30 cellular contexts compared by ENCODE assay signal in genomic region chr19:1357695-1358094, GRCh38. TPM values are rescaled to one million over a fixed set of nuclear protein-coding genes. Genes with fewer than 3 reads are reported as not detected.
DNase-seq lines count a peak whose midpoint lies in the region; ATAC-seq and TF ChIP-seq lines count a peak whose summit lies in the region.
"Had no signal": no experiment of that assay in that cellular context is flagged by ENCODE, and none has a peak within 500 bp of the region (broad histone marks: within the 10 kb centered on the region; RNA-seq: fewer than 3 reads in every experiment).

No MANE protein-coding gene starts in this region.

- H3K14ac ChIP-seq in H9 (ENCODE audit: insufficient read depth, low read length): no peak overlapping the region

- H3K36me3 Mint-ChIP-seq in H9 (ENCODE audit: insufficient read depth in 1 of 3, low read depth in 3 of 3): peaks cover 17 to 64% (median 58%) of the 10 kb centered on the region in 3 experiments
- peaks cover 59% of the 10 kb centered on the region for H3K36me3 Mint-ChIP-seq in endodermal cell (ENCODE audit: low read depth)

- H3K56ac ChIP-seq in H9 (ENCODE audit: insufficient read length, low read depth, low read length): no peak overlapping the region

- H3K4me3 Mint-ChIP-seq in H9 (peak overlapping the region; percentile 14 to 54; a peak in 4 of 5 replicates), endodermal cell (peak overlapping the region; percentile 22)
- H3K4me3 Mint-ChIP-seq: activated CD4-positive, alpha-beta T cell treated with anti-CD3 and anti-CD28 coated beads, Interleukin-2, amount 10 ng/mL, durations not matched to agents 7 days and 5 days; stimulated activated memory B cell treated with anti-CD40 and anti-IgM and Interleukin-4, amounts not matched to agents 10 μg/mL and 1 μg/mL and 100 μg/mL, for 72 hours had no signal

- H3K9me3 ChIP-seq in H9 (ENCODE audit: control insufficient read depth, low read depth, low read length) (no peaks in the 10 kb centered on the region), endodermal cell (ENCODE audit: control insufficient read depth, low read length) (no peaks in the 10 kb centered on the region), neural cell (ENCODE audit: low read length) (no peaks in the 10 kb centered on the region)
- H3K9me3 ChIP-seq: upper lobe of right lung had no signal

- H3K27ac ChIP-seq in H9 (ENCODE audit: insufficient read length, low read depth, low read length) (no peak overlapping the region), endodermal cell (ENCODE audit: low read depth, low read length) (no peak overlapping the region), neural cell (ENCODE audit: low read length) (peak overlapping the region; percentile 41)
- H3K27ac ChIP-seq: upper lobe of right lung, WERI-Rb-1 had no signal

- no peaks in the 10 kb centered on the region for H3K9me2 ChIP-seq in neural cell (ENCODE audit: insufficient read depth, low read length)

- no peaks in the 10 kb centered on the region for H3K79me1 ChIP-seq in H9 (ENCODE audit: insufficient read depth, low read depth, low read length, poor library complexity, severe bottlenecking)

- H3K4me2 ChIP-seq in H9 (ENCODE audit: insufficient read depth, insufficient read length, low read length): no peak overlapping the region
- H3K4me2 ChIP-seq in neural cell (ENCODE audit: low read length): peak overlapping the region; percentile 31

- no peak overlapping the region for H4K91ac ChIP-seq in H9 (ENCODE audit: insufficient read length, low read depth, low read length)

- no peak for TF ChIP-seq CTCF in H9 (conservative IDR thresholded peaks at IDR 0.05)
- no peak for TF ChIP-seq CTCF in endodermal cell (conservative IDR thresholded peaks at IDR 0.05)
- TF ChIP-seq CTCF in neural cell (IDR thresholded peaks at IDR 0.05; ENCODE audit: poor library complexity, severe bottlenecking): no peak

- no peak overlapping the region for H3K23ac ChIP-seq in H9 (ENCODE audit: insufficient read length, low read depth, low read length)

- TF ChIP-seq RAD21 in neural cell (conservative IDR thresholded peaks at IDR 0.05): peak; percentile 27

- H2BK5ac ChIP-seq in H9 (ENCODE audit: insufficient read length, low read length): no peak overlapping the region

- H3K18ac ChIP-seq in H9 (ENCODE audit: insufficient read length, low read depth, low read length): no peak overlapping the region

- WGBS in H9 (ENCODE audit: extremely low coverage, insufficient read length, low lambda C conversion rate): no CpG with 5 or more reads among the region's 17 CpGs
- 53 to 70% methylated on average over 12 to 17 of the region's 17 CpGs for WGBS in endodermal cell (ENCODE audit: insufficient coverage in 1 of 2, insufficient read length in 1 of 2), 2 experiments

- no peaks in the 10 kb centered on the region for H3K9me3 Mint-ChIP-seq in H9
- no peaks in the 10 kb centered on the region for H3K9me3 Mint-ChIP-seq in endodermal cell
- H3K9me3 Mint-ChIP-seq: activated CD4-positive, alpha-beta T cell treated with anti-CD3 and anti-CD28 coated beads, Interleukin-2, amount 10 ng/mL, durations not matched to agents 7 days and 5 days; activated naive CD4-positive, alpha-beta T cell treated with anti-CD3 and anti-CD28 coated beads for 36 hours; immature natural killer cell; memory B cell; stimulated activated memory B cell treated with anti-CD40 and anti-IgM and Interleukin-4, amounts not matched to agents 10 μg/mL and 1 μg/mL and 100 μg/mL, for 72 hours had no signal

- H3K27me3 Mint-ChIP-seq in H9 (ENCODE audit: low read depth) (peaks cover 1% of the 10 kb centered on the region; the same call in 1 of the 2 replicates), endodermal cell (ENCODE audit: insufficient read depth) (no peaks in the 10 kb centered on the region)
- H3K27me3 Mint-ChIP-seq: activated CD4-positive, alpha-beta T cell treated with anti-CD3 and anti-CD28 coated beads, Interleukin-2, amount 10 ng/mL, durations not matched to agents 7 days and 5 days; memory B cell; stimulated activated memory B cell treated with anti-CD40 and anti-IgM and Interleukin-4, amounts not matched to agents 10 μg/mL and 1 μg/mL and 100 μg/mL, for 72 hours had no signal

- H3K27me3 ChIP-seq in H9 (ENCODE audit: insufficient read depth, low read length) (no peaks in the 10 kb centered on the region), endodermal cell (ENCODE audit: control insufficient read depth, insufficient read depth, low read length, poor library complexity, severe bottlenecking) (no peaks in the 10 kb centered on the region), neural cell (ENCODE audit: insufficient read depth, low read depth, low read length) (no peaks in the 10 kb centered on the region)
- H3K27me3 ChIP-seq: upper lobe of right lung had no signal

- H4K20me1 ChIP-seq in H9 (ENCODE audit: control insufficient read depth, insufficient read depth, insufficient read length) (peaks cover 2% of the 10 kb centered on the region), neural cell (ENCODE audit: insufficient read depth) (no peaks in the 10 kb centered on the region)

- no peak overlapping the region for H2AK5ac ChIP-seq in H9 (ENCODE audit: insufficient read length, low read length)

- no peak for ATAC-seq in HG03159 (IDR thresholded peaks at IDR 0.05; ENCODE audit: unreplicated experiment)
- ATAC-seq: HCT116; HepG2; left colon; Panc1; stimulated activated memory B cell treated with anti-CD40 and anti-IgM and Interleukin-4, amounts not matched to agents 10 μg/mL and 1 μg/mL and 100 μg/mL, for 72 hours; upper lobe of right lung had no signal

- no peak overlapping the region for H4K5ac ChIP-seq in H9 (ENCODE audit: insufficient read length, low read depth, low read length)

- H3K9ac ChIP-seq in H9 (ENCODE audit: extremely low read depth, insufficient read length, low read length) (no peak overlapping the region), endodermal cell (ENCODE audit: extremely low read depth, low read length, poor library complexity, severe bottlenecking) (no peak overlapping the region), neural cell (ENCODE audit: low read length) (peak overlapping the region; percentile 28)

- no peaks in the 10 kb centered on the region for H3F3A ChIP-seq in neural cell (ENCODE audit: insufficient read depth, low read length, poor library complexity, severe bottlenecking)

- H2BK15ac ChIP-seq in H9 (ENCODE audit: low read depth, low read length): no peak overlapping the region

- H3K36me3 ChIP-seq in endodermal cell (ENCODE audit: control insufficient read depth, insufficient read depth, low read length) (peaks cover 56% of the 10 kb centered on the region), neural cell (ENCODE audit: insufficient read depth, low read length) (no peaks in the 10 kb centered on the region)

- H3K23me2 ChIP-seq in H9 (ENCODE audit: insufficient read length, low read depth, low read length, poor library complexity, severe bottlenecking): peaks cover 15% of the 10 kb centered on the region

- no peak overlapping the region for H2BK120ac ChIP-seq in H9 (ENCODE audit: low read depth, low read length, poor library complexity, severe bottlenecking)

- TF ChIP-seq EP300 in neural cell (conservative IDR thresholded peaks at IDR 0.05; ENCODE audit: poor library complexity, severe bottlenecking): no peak

- H2AFZ ChIP-seq in H9 (ENCODE audit: low read length) (no peak overlapping the region), neural cell (ENCODE audit: low read depth, low read length) (no peak overlapping the region)

- no peak overlapping the region for H2BK20ac ChIP-seq in H9 (ENCODE audit: low read depth, low read length, poor library complexity, severe bottlenecking)

- H3T11ph ChIP-seq in H9 (ENCODE audit: low read length): no peak overlapping the region

- no peak overlapping the region for H2BK12ac ChIP-seq in H9 (ENCODE audit: insufficient read length, low read depth, low read length)

- H3K4me1 ChIP-seq in H9 (ENCODE audit: insufficient read depth, low read length): no peaks in the 10 kb centered on the region
- peaks cover 10% of the 10 kb centered on the region for H3K4me1 ChIP-seq in endodermal cell (ENCODE audit: control insufficient read depth, insufficient read depth, low read length)

- H3K4ac ChIP-seq in H9 (ENCODE audit: low read depth, low read length): no peak overlapping the region

- peaks cover 49 to 62% of the 10 kb centered on the region in 2 experiments for H3K4me1 Mint-ChIP-seq in H9
- peaks cover 40% of the 10 kb centered on the region for H3K4me1 Mint-ChIP-seq in endodermal cell

- DNase-seq in H9 (peak; percentile 70), NCI-H128 (lab: John Stamatoyannopoulos, UW; ENCODE audit: unreplicated experiment) (peak; percentile 61), endodermal cell (peak; percentile 83), DMS153 treated with DMSO at 0.1 percent for 48 hours (lab: John Stamatoyannopoulos, UW; ENCODE audit: unreplicated experiment) (no peak), globus pallidus (ENCODE audit: low spot score) (no peak)
- DNase-seq: activated CD4-positive, alpha-beta T cell treated with anti-CD3 and anti-CD28 coated beads, Interleukin-2, amount 10 ng/mL, durations not matched to agents 7 days and 5 days; activated naive CD4-positive, alpha-beta T cell treated with anti-CD3 and anti-CD28 coated beads for 36 hours; activated T-cell treated with anti-CD3 and anti-CD28 coated beads, Interleukin-2, amount 50 U/mL, for 48 hours; C1 segment of cervical spinal cord; effector CD4-positive, alpha-beta T cell; erythroblast; head of caudate nucleus; immature natural killer cell; Kasumi-1; left colon; NCI-H187; NCI-H510A treated with DMSO at 0.1 percent for 48 hours; nucleus accumbens; SHP77 treated with DMSO at 0.1 percent for 48 hours; stimulated activated CD4-positive, alpha-beta T cell treated with anti-CD3 and anti-CD28 coated beads, Interleukin-4, amount 100 ng/mL, for 4 hours; T-helper 9 cell; upper lobe of right lung; WERI-Rb-1 had no signal

- peak overlapping the region; percentile 36 for H3K4me3 ChIP-seq in endodermal cell (ENCODE audit: low read length)
- peak overlapping the region; percentile 81 for H3K4me3 ChIP-seq in neural cell (ENCODE audit: low read length)
- H3K4me3 ChIP-seq: upper lobe of right lung had no signal

- no peak overlapping the region for H4K8ac ChIP-seq in H9 (replicated peaks; ENCODE audit: insufficient read length, low read depth, low read length)

- H3K79me2 ChIP-seq in H9 (ENCODE audit: insufficient read depth, low read length): no peaks in the 10 kb centered on the region
- H3K79me2 ChIP-seq in neural cell (replicated peaks; ENCODE audit: insufficient read depth, low read length): peaks cover 11% of the 10 kb centered on the region

- peak overlapping the region; percentile 17 to 70 (median 22); a peak in 5 of 7 replicates for H3K27ac Mint-ChIP-seq in H9
- H3K27ac Mint-ChIP-seq in endodermal cell: peak overlapping the region; percentile 59
- H3K27ac Mint-ChIP-seq: activated CD4-positive, alpha-beta T cell treated with anti-CD3 and anti-CD28 coated beads, Interleukin-2, amount 10 ng/mL, durations not matched to agents 7 days and 5 days; activated naive CD4-positive, alpha-beta T cell treated with anti-CD3 and anti-CD28 coated beads for 36 hours; memory B cell; stimulated activated memory B cell treated with anti-CD40 and anti-IgM and Interleukin-4, amounts not matched to agents 10 μg/mL and 1 μg/mL and 100 μg/mL, for 72 hours had no signal

RNA-seq across cellular contexts. Expression of gene NDUFS7, which starts 26.0 kb away (rescaled TPM):
- 83.7 and 83.9 TPM in 2 replicates for total RNA-seq in H9 (2021)
- total RNA-seq in endodermal cell: 10 to 100 TPM; 57.0 to 62.5 TPM
- 87.8 TPM for polyA plus RNA-seq in endodermal cell (2013, experiment 1 of 2)
- 64.6 TPM for polyA plus RNA-seq in endodermal cell (2013, experiment 2 of 2)
- polyA plus RNA-seq in neural cell: 192 and 196 TPM in 2 replicates
- 53.8 and 57.0 TPM in 2 replicates for polyA minus RNA-seq in neural cell

RNA-seq across cellular contexts. Expression of gene GAMT, which starts 43.6 kb away (rescaled TPM):
- total RNA-seq in H9 (2021): 26.6 and 27.4 TPM in 2 replicates
- 10 to 100 TPM; 38.4 to 49.6 TPM for total RNA-seq in endodermal cell
- polyA plus RNA-seq in endodermal cell (2013, experiment 1 of 2): 35.0 TPM
- polyA plus RNA-seq in endodermal cell (2013, experiment 2 of 2): 29.8 TPM
- 32.5 and 54.1 TPM in 2 replicates for polyA plus RNA-seq in neural cell
- 21.3 and 21.7 TPM in 2 replicates for polyA minus RNA-seq in neural cell

RNA-seq across cellular contexts. Expression of gene DAZAP1, which starts 49.7 kb away (rescaled TPM):
- total RNA-seq in H9 (2021) (255 and 265 TPM in 2 replicates), endodermal cell (100 to 1,000 TPM; 154 to 179 TPM)
- 94.3 TPM for polyA plus RNA-seq in endodermal cell (2013, experiment 1 of 2)
- polyA plus RNA-seq in endodermal cell (2013, experiment 2 of 2): 85.7 TPM
- 60.5 and 95.2 TPM in 2 replicates for polyA plus RNA-seq in neural cell
- 34.6 and 39.8 TPM in 2 replicates for polyA minus RNA-seq in neural cell

Comparison
In these comparisons a context has a peak if more than half of its experiments do, and no peak if none do; other contexts are left out.
1. DNase-seq: peak in H9 (single experiment), NCI-H128 (single experiment) and endodermal cell (single experiment); none in DMS153 treated with DMSO at 0.1 percent for 48 hours (single experiment) and globus pallidus (single experiment).